Comparison of ENCODE assay signal across 16 cellular contexts in genomic region chr11:72798361-72798760, GRCh38. TPM values are rescaled to one million over a fixed set of nuclear protein-coding genes. Genes with fewer than 3 reads are reported as not detected.
DNase-seq lines count a peak whose midpoint lies in the region; ATAC-seq and TF ChIP-seq lines count a peak whose summit lies in the region.
"Had no signal": no experiment of that assay in that cellular context is flagged by ENCODE, and none has a peak within 500 bp of the region (broad histone marks: within the 10 kb centered on the region; RNA-seq: fewer than 3 reads in every experiment).

No MANE protein-coding gene starts in this region.

- no peak overlapping the region for H3K9ac ChIP-seq in mesenchymal stem cell (ENCODE audit: low read length)

- WGBS in mesenchymal stem cell, result 56% methylated on average over 2 of the region's 4 CpGs

- H3K36me3 ChIP-seq in cardiac muscle cell (no peaks in the 10 kb centered on the region), left ventricle myocardium inferior (no peaks in the 10 kb centered on the region), mesenchymal stem cell (ENCODE audit: control insufficient read depth in 1 of 2, insufficient read depth in 2 of 2, low read depth in 1 of 2, low read length in 2 of 2) (no peaks in the 10 kb centered on the region), mucosa of descending colon (ENCODE audit: low read depth) (no peaks in the 10 kb centered on the region)

- H3K4ac ChIP-seq in mesenchymal stem cell (ENCODE audit: low read depth in 1 of 2, low read length in 2 of 2), result no peak overlapping the region

- H3K27me3 Mint-ChIP-seq in WTC11 (ENCODE audit: low read depth), result no peaks in the 10 kb centered on the region
- H3K27me3 Mint-ChIP-seq in stimulated activated memory B cell treated with anti-CD40 and anti-IgM and Interleukin-4, amounts not matched to agents 10 μg/mL and 1 μg/mL and 100 μg/mL, for 72 hours, result no peaks in the 10 kb centered on the region

- no peak overlapping the region for H3K4me3 ChIP-seq in cardiac muscle cell
- no peak overlapping the region for H3K4me3 ChIP-seq in left ventricle myocardium inferior
- H3K4me3 ChIP-seq in mesenchymal stem cell (ENCODE audit: insufficient read depth in 1 of 2, low read depth in 1 of 2, low read length in 2 of 2), result no peak overlapping the region
- no peak overlapping the region for H3K4me3 ChIP-seq in mucosa of descending colon

- H3K27me3 ChIP-seq in cardiac muscle cell (no peaks in the 10 kb centered on the region), left ventricle myocardium inferior (ENCODE audit: low read depth) (no peaks in the 10 kb centered on the region), mesenchymal stem cell (ENCODE audit: control insufficient read depth in 1 of 2, insufficient read depth in 1 of 2, low read length in 2 of 2) (no peaks in the 10 kb centered on the region)

- H3K79me1 ChIP-seq in mesenchymal stem cell (replicated peaks; ENCODE audit: low read length, poor library complexity, severe bottlenecking), result no peaks in the 10 kb centered on the region

- ATAC-seq in WTC11 (peak; percentile 46), mucosa of descending colon (no peak)
- ATAC-seq in stimulated activated memory B cell treated with anti-CD40 and anti-IgM and Interleukin-4, amounts not matched to agents 10 μg/mL and 1 μg/mL and 100 μg/mL, for 72 hours, result no peak
- ATAC-seq: PC-3 had no signal

- H3K14ac ChIP-seq in mesenchymal stem cell (ENCODE audit: low read length in 2 of 2), result no peak overlapping the region

- H2AK5ac ChIP-seq in mesenchymal stem cell (ENCODE audit: low read length, severe bottlenecking), result peak overlapping the region; percentile 21

- no peak overlapping the region for H4K91ac ChIP-seq in mesenchymal stem cell (ENCODE audit: low read length)

- no peaks in the 10 kb centered on the region for H3K9me3 Mint-ChIP-seq in WTC11
- no peaks in the 10 kb centered on the region for H3K9me3 Mint-ChIP-seq in stimulated activated memory B cell treated with anti-CD40 and anti-IgM and Interleukin-4, amounts not matched to agents 10 μg/mL and 1 μg/mL and 100 μg/mL, for 72 hours

- peak overlapping the region; percentile 91 for H3K27ac Mint-ChIP-seq in WTC11
- H3K27ac Mint-ChIP-seq in stimulated activated memory B cell treated with anti-CD40 and anti-IgM and Interleukin-4, amounts not matched to agents 10 μg/mL and 1 μg/mL and 100 μg/mL, for 72 hours, result peak overlapping the region; percentile 5

- no peak for DNase-seq in cardiac muscle cell (ENCODE audit: low read depth in 1 of 2, low spot score in 1 of 2)
- no peak for DNase-seq in left ventricle myocardium inferior
- DNase-seq in WTC11 (ENCODE audit: low spot score), result no peak
- no peak for DNase-seq in mesenchymal stem cell
- no peak for DNase-seq in NCI-H1417 treated with DMSO at 0.1 percent for 48 hours (lab: John Stamatoyannopoulos, UW)
- no peak for DNase-seq in activated CD8-positive, alpha-beta memory T cell treated with anti-CD3 and anti-CD28 coated beads for 24 hours
- DNase-seq in mucosa of descending colon, result no peak
- DNase-seq: Calu3; DMS79 treated with DMSO at 0.1 percent for 48 hours; GDM1; NCI-H1436; NCI-H2029 treated with DMSO at 0.1 percent for 48 hours; NCI-H526 treated with DMSO at 0.1 percent for 48 hours; NK-92 treated with Interleukin-12 subunit alpha and Interleukin-12 subunit beta, amount 100 ng/mL, for 24 hours; PC-3 had no signal

- H2BK15ac ChIP-seq in mesenchymal stem cell (ENCODE audit: low read depth, poor library complexity, severe bottlenecking), result peak overlapping the region; percentile 4

- TF ChIP-seq CTCF in cardiac muscle cell (IDR thresholded peaks at IDR 0.05; ENCODE audit: low read depth, low read length), result no peak
- TF ChIP-seq CTCF in left ventricle myocardium inferior (IDR thresholded peaks at IDR 0.05; ENCODE audit: borderline replicate concordance), result no peak
- TF ChIP-seq CTCF in WTC11 (IDR thresholded peaks at IDR 0.05), result no peak
- no peak for TF ChIP-seq CTCF in mucosa of descending colon (IDR thresholded peaks at IDR 0.05)

- no peak overlapping the region for H2BK120ac ChIP-seq in mesenchymal stem cell (ENCODE audit: low read depth, low read length)

- no peak overlapping the region for H2BK5ac ChIP-seq in mesenchymal stem cell (ENCODE audit: low read depth, low read length, poor library complexity, severe bottlenecking)

- peak overlapping the region; percentile 14 for H4K8ac ChIP-seq in mesenchymal stem cell (ENCODE audit: low read length)

- H3K23ac ChIP-seq in mesenchymal stem cell (ENCODE audit: low read length in 2 of 2), result no peak overlapping the region

- H2BK12ac ChIP-seq in mesenchymal stem cell (ENCODE audit: low read length in 2 of 2), result no peak overlapping the region

- POLR2A ChIA-PET in WTC11 (lab: Charles Lee), result interaction anchor here (0.7 to 0.8 kb wide), 2 partner anchors 60 to 61 kb away, joined by 3 read pairs; no protein-coding TSS in a partner anchor

- no peak overlapping the region for H3K4me2 ChIP-seq in mesenchymal stem cell (ENCODE audit: low read length, poor library complexity, severe bottlenecking)

- intact Hi-C loops in left ventricle myocardium inferior (cut with micrococcal nuclease), result no loop called here
- intact Hi-C loops in mucosa of descending colon (cut with DNase I, micrococcal nuclease), result loop anchor here in 1 of 2 donors (10.0 kb wide), 1 partner anchor 74 kb away; no protein-coding TSS in a partner anchor

- peak overlapping the region; percentile 39 for H3K27ac ChIP-seq in cardiac muscle cell
- H3K27ac ChIP-seq in left ventricle myocardium inferior (replicated peaks), result no peak overlapping the region
- no peak overlapping the region for H3K27ac ChIP-seq in mesenchymal stem cell (ENCODE audit: low read length, poor library complexity, severe bottlenecking)

- H3K4me1 ChIP-seq in cardiac muscle cell (ENCODE audit: low read depth) (peaks cover 7% of the 10 kb centered on the region), left ventricle myocardium inferior (peaks cover 10% of the 10 kb centered on the region), mesenchymal stem cell (ENCODE audit: control insufficient read depth, insufficient read depth, low read depth, low read length) (peaks cover 2% of the 10 kb centered on the region), mucosa of descending colon (ENCODE audit: low read depth) (no peaks in the 10 kb centered on the region)

- H3K36me3 Mint-ChIP-seq in WTC11, result no peaks in the 10 kb centered on the region
- H3K36me3 Mint-ChIP-seq in stimulated activated memory B cell treated with anti-CD40 and anti-IgM and Interleukin-4, amounts not matched to agents 10 μg/mL and 1 μg/mL and 100 μg/mL, for 72 hours, result no peaks in the 10 kb centered on the region

- H3K4me3 Mint-ChIP-seq in WTC11, result no peak overlapping the region
- H3K4me3 Mint-ChIP-seq in stimulated activated memory B cell treated with anti-CD40 and anti-IgM and Interleukin-4, amounts not matched to agents 10 μg/mL and 1 μg/mL and 100 μg/mL, for 72 hours, result no peak overlapping the region

- H3K9me3 ChIP-seq in cardiac muscle cell (ENCODE audit: low read depth) (no peaks in the 10 kb centered on the region), left ventricle myocardium inferior (replicated peaks) (no peaks in the 10 kb centered on the region), mesenchymal stem cell (ENCODE audit: control insufficient read depth, low read length) (no peaks in the 10 kb centered on the region), mucosa of descending colon (no peaks in the 10 kb centered on the region)

- H3K4me1 Mint-ChIP-seq in WTC11, result peaks cover 20% of the 10 kb centered on the region
- H3K4me1 Mint-ChIP-seq in stimulated activated memory B cell treated with anti-CD40 and anti-IgM and Interleukin-4, amounts not matched to agents 10 μg/mL and 1 μg/mL and 100 μg/mL, for 72 hours, result peaks cover 24% of the 10 kb centered on the region

- no peak overlapping the region for H2AFZ ChIP-seq in mesenchymal stem cell (ENCODE audit: low read depth, low read length)

- CTCF ChIA-PET in WTC11 (lab: Charles Lee), result interaction anchor here (0.7 to 3.4 kb wide), 12 partner anchors 11 to 438 kb away, joined by 3 to 24 read pairs (median 4); partner anchors contain the start of gene ATG16L2

- no peak overlapping the region for H3K18ac ChIP-seq in mesenchymal stem cell (ENCODE audit: low read depth in 1 of 2, low read length in 2 of 2)

RNA-seq across cellular contexts. Expression of gene STARD10, which starts 4.5 kb away (rescaled TPM):
- total RNA-seq in cardiac muscle cell (66.2 and 101 TPM in 2 replicates), left ventricle myocardium inferior (93.6 TPM), WTC11 (2021) (32.0 to 40.9 TPM (median 36.6 TPM) in 3 replicates), mucosa of descending colon (100 to 1,000 TPM; 177 to 472 (median 306) TPM)
- 91.4 and 139 TPM in 2 replicates for polyA plus RNA-seq in cardiac muscle cell
- 16.5 TPM for polyA plus RNA-seq in mesenchymal stem cell (2013, experiment 1 of 2)
- polyA plus RNA-seq in mesenchymal stem cell (2013, experiment 2 of 2), result 13.7 TPM

RNA-seq across cellular contexts. Expression of gene ATG16L2, which starts 15.8 kb away (rescaled TPM):
- 16.7 and 66.8 TPM in 2 replicates for total RNA-seq in cardiac muscle cell
- 47.8 and 80.4 TPM in 2 replicates for polyA plus RNA-seq in cardiac muscle cell
- total RNA-seq in left ventricle myocardium inferior, result 14.4 TPM
- 22.2 to 29.0 TPM (median 28.6 TPM) in 3 replicates for total RNA-seq in WTC11 (2021)
- 12.0 TPM for polyA plus RNA-seq in mesenchymal stem cell (2013, experiment 1 of 2)
- 10.4 TPM for polyA plus RNA-seq in mesenchymal stem cell (2013, experiment 2 of 2)
- total RNA-seq in mucosa of descending colon, result 10 to 100 TPM; 37.7 to 64.3 (median 52.5) TPM

RNA-seq across cellular contexts. Expression of gene ARAP1, which starts 46.2 kb away (rescaled TPM):
- total RNA-seq in cardiac muscle cell, result 134 and 200 TPM in 2 replicates
- 41.5 and 54.6 TPM in 2 replicates for polyA plus RNA-seq in cardiac muscle cell
- total RNA-seq in left ventricle myocardium inferior, result 51.9 TPM
- total RNA-seq in WTC11 (2021), result 76.4 to 98.8 TPM (median 78.3 TPM) in 3 replicates
- 26.6 TPM for polyA plus RNA-seq in mesenchymal stem cell (2013, experiment 1 of 2)
- polyA plus RNA-seq in mesenchymal stem cell (2013, experiment 2 of 2), result 23.6 TPM
- total RNA-seq in mucosa of descending colon, result 10 to 100 TPM; 69.3 to 84.8 (median 84.0) TPM
